Comparison of ENCODE assay signal across 1 cellular context in the genomic region with DNA sequence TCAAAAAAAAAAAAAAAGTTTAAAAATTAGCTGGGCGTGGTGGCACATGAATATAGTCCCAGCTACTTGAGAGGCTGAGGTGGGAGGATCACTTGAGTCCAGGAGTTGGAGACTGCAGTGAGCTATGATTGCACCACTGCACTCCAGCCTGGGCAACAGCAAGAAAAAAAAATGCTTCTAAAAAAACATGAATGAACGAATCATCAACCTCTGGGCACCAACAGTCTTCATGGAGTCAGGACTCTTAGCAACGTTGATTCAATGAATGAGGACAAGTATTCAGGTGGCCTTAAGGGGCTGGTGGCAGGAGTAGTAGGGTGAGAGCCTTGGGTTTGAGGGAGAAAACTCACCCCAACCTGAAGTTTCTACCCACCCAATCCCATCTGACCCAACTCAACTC.
TF ChIP-seq lines count a peak whose summit lies in the region.

No MANE protein-coding gene starts in this region.

TF ChIP-seq in WTC11, 78 proteins besides CTCF, POLR2A, EP300 and RAD21 (continued from another document):
- TF ChIP-seq, protein P1, sequence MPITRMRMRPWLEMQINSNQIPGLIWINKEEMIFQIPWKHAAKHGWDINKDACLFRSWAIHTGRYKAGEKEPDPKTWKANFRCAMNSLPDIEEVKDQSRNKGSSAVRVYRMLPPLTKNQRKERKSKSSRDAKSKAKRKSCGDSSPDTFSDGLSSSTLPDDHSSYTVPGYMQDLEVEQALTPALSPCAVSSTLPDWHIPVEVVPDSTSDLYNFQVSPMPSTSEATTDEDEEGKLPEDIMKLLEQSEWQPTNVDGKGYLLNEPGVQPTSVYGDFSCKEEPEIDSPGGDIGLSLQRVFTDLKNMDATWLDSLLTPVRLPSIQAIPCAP (CRISPR knock-in tag; IDR thresholded peaks at IDR 0.05): no peak
- TF ChIP-seq TEAD1 (CRISPR knock-in tag; IDR thresholded peaks at IDR 0.05) (no peak), SMAD4 (CRISPR knock-in tag; IDR thresholded peaks at IDR 0.05) (no peak), JAZF1 (CRISPR knock-in tag; IDR thresholded peaks at IDR 0.05) (no peak), ZNF416 (CRISPR knock-in tag; IDR thresholded peaks at IDR 0.05) (no peak), GRHL2 (CRISPR knock-in tag; IDR thresholded peaks at IDR 0.05; ENCODE audit: insufficient replicate concordance, severe bottlenecking) (no peak)
- TF ChIP-seq, protein P2, sequence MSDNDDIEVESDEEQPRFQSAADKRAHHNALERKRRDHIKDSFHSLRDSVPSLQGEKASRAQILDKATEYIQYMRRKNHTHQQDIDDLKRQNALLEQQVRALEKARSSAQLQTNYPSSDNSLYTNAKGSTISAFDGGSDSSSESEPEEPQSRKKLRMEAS (CRISPR knock-in tag; IDR thresholded peaks at IDR 0.05): no peak
- TF ChIP-seq, protein P3, sequence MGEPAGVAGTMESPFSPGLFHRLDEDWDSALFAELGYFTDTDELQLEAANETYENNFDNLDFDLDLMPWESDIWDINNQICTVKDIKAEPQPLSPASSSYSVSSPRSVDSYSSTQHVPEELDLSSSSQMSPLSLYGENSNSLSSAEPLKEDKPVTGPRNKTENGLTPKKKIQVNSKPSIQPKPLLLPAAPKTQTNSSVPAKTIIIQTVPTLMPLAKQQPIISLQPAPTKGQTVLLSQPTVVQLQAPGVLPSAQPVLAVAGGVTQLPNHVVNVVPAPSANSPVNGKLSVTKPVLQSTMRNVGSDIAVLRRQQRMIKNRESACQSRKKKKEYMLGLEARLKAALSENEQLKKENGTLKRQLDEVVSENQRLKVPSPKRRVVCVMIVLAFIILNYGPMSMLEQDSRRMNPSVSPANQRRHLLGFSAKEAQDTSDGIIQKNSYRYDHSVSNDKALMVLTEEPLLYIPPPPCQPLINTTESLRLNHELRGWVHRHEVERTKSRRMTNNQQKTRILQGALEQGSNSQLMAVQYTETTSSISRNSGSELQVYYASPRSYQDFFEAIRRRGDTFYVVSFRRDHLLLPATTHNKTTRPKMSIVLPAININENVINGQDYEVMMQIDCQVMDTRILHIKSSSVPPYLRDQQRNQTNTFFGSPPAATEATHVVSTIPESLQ (CRISPR knock-in tag; IDR thresholded peaks at IDR 0.05): no peak
